ENCODE assay signal across 14 cellular contexts in genomic region chr3:12273045-12273695, GRCh38. TPM values are rescaled to one million over a fixed set of nuclear protein-coding genes. Genes with fewer than 3 reads are reported as not detected.
DNase-seq lines count a peak whose midpoint lies in the region; ATAC-seq and TF ChIP-seq lines count a peak whose summit lies in the region.
"Had no signal": no experiment of that assay in that cellular context is flagged by ENCODE, and none has a peak within 500 bp of the region (broad histone marks: within the 10 kb centered on the region; RNA-seq: fewer than 3 reads in every experiment).

No MANE protein-coding gene starts in this region.

- TF ChIP-seq RAD21 in SK-N-SH (IDR thresholded peaks at IDR 0.05; ENCODE audit: low read length): no peak

- no peak overlapping the region for H2AFZ ChIP-seq in SK-N-SH (ENCODE audit: low read depth)

- no peaks in the 10 kb centered on the region for H3K4me1 ChIP-seq in SK-N-SH (ENCODE audit: control insufficient read depth in 1 of 2, insufficient read depth in 2 of 2, low read depth in 1 of 2, low read length in 1 of 2)

- H4K20me1 ChIP-seq in SK-N-SH (ENCODE audit: insufficient read depth): no peaks in the 10 kb centered on the region

- no peak for TF ChIP-seq CTCF in SK-N-SH (IDR thresholded peaks at IDR 0.05)

- H3K4me3 ChIP-seq in SK-N-SH (ENCODE audit: low read depth in 2 of 2, low read length in 1 of 2): no peak overlapping the region
- H3K4me3 ChIP-seq: SJSA1 had no signal

- ATAC-seq in SK-N-SH treated with all-trans-retinoic acid at 6 μM for 48 hours (peak; percentile 53), GM21737 (IDR thresholded peaks at IDR 0.05; ENCODE audit: unreplicated experiment) (peak; percentile 86), HG03342 (IDR thresholded peaks at IDR 0.05; ENCODE audit: unreplicated experiment) (peak; percentile 99)

- POLR2A ChIA-PET in SK-N-SH (lab: Yijun Ruan, JAX): interaction anchor here (0.6 kb wide), 1 partner anchor 269 kb away, joined by 7 read pairs; the partner anchor contains the start of gene SYN2

- H3F3A ChIP-seq in SK-N-SH (replicated peaks; ENCODE audit: insufficient read depth): peaks cover 3% of the 10 kb centered on the region

- DNase-seq in SK-N-SH (no peak), HK-2 (ENCODE audit: unreplicated experiment) (no peak), NK-92 (lab: John Stamatoyannopoulos, UW; ENCODE audit: unreplicated experiment) (no peak), cerebellar nuclear complex (lab: John Stamatoyannopoulos, UW) (no peak)
- no peak for DNase-seq in central memory CD4-positive, alpha-beta T cell
- DNase-seq: activated CD4-positive, alpha-beta memory T cell treated with anti-CD3 and anti-CD28 coated beads, Interleukin-2, amount 10 ng/mL, durations not matched to agents 7 days and 5 days; aorta; NCI-H226; trophoblast cell had no signal

- no peak overlapping the region for H3K27ac ChIP-seq in SK-N-SH (ENCODE audit: low read depth in 2 of 2, low read length in 1 of 2)
- H3K27ac ChIP-seq: epithelial cell of prostate, SJSA1 had no signal

- no peak overlapping the region for H3K9ac ChIP-seq in SK-N-SH

- H3K4me2 ChIP-seq in SK-N-SH: no peak overlapping the region

- no peak for TF ChIP-seq EP300 in SK-N-SH (IDR thresholded peaks at IDR 0.05; ENCODE audit: borderline replicate concordance in 1 of 2, low read depth in 1 of 2, low read length in 1 of 2)

- WGBS in SK-N-SH (ENCODE audit: low lambda C conversion rate): 28% methylated on average over 2 of the region's 2 CpGs

- H3K9me2 ChIP-seq in SK-N-SH: no peaks in the 10 kb centered on the region

- H3K36me3 ChIP-seq in SK-N-SH (replicated peaks in 1 of 2; ENCODE audit: control insufficient read depth in 1 of 2, insufficient read depth in 2 of 2, low read length in 1 of 2): no peaks in the 10 kb centered on the region
- H3K36me3 ChIP-seq: SJSA1 had no signal

- CTCF ChIA-PET in SK-N-SH (lab: Yijun Ruan, JAX): no interaction called here

- no peaks in the 10 kb centered on the region for H3K9me3 ChIP-seq in SK-N-SH
- H3K9me3 ChIP-seq: SJSA1 had no signal

- no peaks in the 10 kb centered on the region for H3K27me3 ChIP-seq in SK-N-SH (ENCODE audit: insufficient read depth)
- H3K27me3 ChIP-seq: SJSA1 had no signal

- no peaks in the 10 kb centered on the region for H3K79me2 ChIP-seq in SK-N-SH (ENCODE audit: insufficient read depth)

TF ChIP-seq in SK-N-SH treated with all-trans-retinoic acid at 6 μM for 48 hours, 23 proteins besides CTCF, POLR2A, EP300 and RAD21:
- TF ChIP-seq ZNF8 (CRISPR knock-in tag; IDR thresholded peaks at IDR 0.05) (no peak), ZFP30 (CRISPR knock-in tag; IDR thresholded peaks at IDR 0.05) (no peak), TCF4 (CRISPR knock-in tag; IDR thresholded peaks at IDR 0.05; ENCODE audit: borderline replicate concordance) (no peak), TOX (CRISPR knock-in tag; IDR thresholded peaks at IDR 0.05; ENCODE audit: borderline replicate concordance) (no peak), ARNTL (CRISPR knock-in tag; IDR thresholded peaks at IDR 0.05; ENCODE audit: borderline replicate concordance, low read depth) (no peak), ISL1 (CRISPR knock-in tag; IDR thresholded peaks at IDR 0.05) (peak; percentile 66), SNAI2 (CRISPR knock-in tag; IDR thresholded peaks at IDR 0.05) (no peak), CREB5 (CRISPR knock-in tag; IDR thresholded peaks at IDR 0.05; ENCODE audit: low read depth) (no peak), BACH2 (CRISPR knock-in tag; IDR thresholded peaks at IDR 0.05; ENCODE audit: borderline replicate concordance) (no peak)

TF ChIP-seq in SK-N-SH, 30 proteins besides CTCF, POLR2A, EP300 and RAD21:
- TF ChIP-seq MXI1 (IDR thresholded peaks at IDR 0.05; ENCODE audit: low read depth, low read length) (no peak), CHD2 (IDR thresholded peaks at IDR 0.05; ENCODE audit: low read length, partially characterized antibody) (no peak), FOXM1 (IDR thresholded peaks at IDR 0.05; ENCODE audit: low read depth) (no peak), TCF12 (IDR thresholded peaks at IDR 0.05) (no peak), ZBTB33 (IDR thresholded peaks at IDR 0.05; ENCODE audit: borderline replicate concordance, low read depth) (no peak), RFX5 (IDR thresholded peaks at IDR 0.05; ENCODE audit: low read length) (no peak), RXRA (IDR thresholded peaks at IDR 0.05; ENCODE audit: borderline replicate concordance, low read depth) (no peak), GATA2 (CRISPR knock-in tag; IDR thresholded peaks at IDR 0.05) (no peak), PBX3 (IDR thresholded peaks at IDR 0.05) (no peak), POLR2AphosphoS5 (IDR thresholded peaks at IDR 0.05; ENCODE audit: low read depth, low read length) (no peak), ELF1 (IDR thresholded peaks at IDR 0.05) (no peak), MAX (IDR thresholded peaks at IDR 0.05; ENCODE audit: low read depth) (no peak), GABPA (IDR thresholded peaks at IDR 0.05; ENCODE audit: low read depth) (no peak), TAF1 (IDR thresholded peaks at IDR 0.05; ENCODE audit: borderline replicate concordance, low read depth, low read length) (no peak), RCOR1 (IDR thresholded peaks at IDR 0.05; ENCODE audit: low read length) (no peak), JUND (IDR thresholded peaks at IDR 0.05) (no peak), SIN3A (IDR thresholded peaks at IDR 0.05; ENCODE audit: borderline replicate concordance, low read depth, low read length) (no peak), EZH2phosphoT487 (IDR thresholded peaks at IDR 0.05; ENCODE audit: borderline replicate concordance, low read depth) (no peak), YY1 (IDR thresholded peaks at IDR 0.05; ENCODE audit: low read depth) (no peak), NRF1 (IDR thresholded peaks at IDR 0.05; ENCODE audit: low read depth, low read length) (no peak)

RNA-seq across cellular contexts. Expression of gene PPARG, which starts 15.7 kb away (rescaled TPM):
- 2.5 and 2.8 TPM in 2 replicates for polyA plus RNA-seq in SK-N-SH (2012; rRNA removed)
- polyA plus RNA-seq in SK-N-SH (2012; cell fraction: cytosol; rRNA removed): 3.3 and 3.4 TPM in 2 replicates
- polyA plus RNA-seq in SK-N-SH (2012; cell fraction: nucleus; rRNA removed): 1.3 and 1.7 TPM in 2 replicates
